8 cellular contexts compared by ENCODE assay signal in the genomic region with DNA sequence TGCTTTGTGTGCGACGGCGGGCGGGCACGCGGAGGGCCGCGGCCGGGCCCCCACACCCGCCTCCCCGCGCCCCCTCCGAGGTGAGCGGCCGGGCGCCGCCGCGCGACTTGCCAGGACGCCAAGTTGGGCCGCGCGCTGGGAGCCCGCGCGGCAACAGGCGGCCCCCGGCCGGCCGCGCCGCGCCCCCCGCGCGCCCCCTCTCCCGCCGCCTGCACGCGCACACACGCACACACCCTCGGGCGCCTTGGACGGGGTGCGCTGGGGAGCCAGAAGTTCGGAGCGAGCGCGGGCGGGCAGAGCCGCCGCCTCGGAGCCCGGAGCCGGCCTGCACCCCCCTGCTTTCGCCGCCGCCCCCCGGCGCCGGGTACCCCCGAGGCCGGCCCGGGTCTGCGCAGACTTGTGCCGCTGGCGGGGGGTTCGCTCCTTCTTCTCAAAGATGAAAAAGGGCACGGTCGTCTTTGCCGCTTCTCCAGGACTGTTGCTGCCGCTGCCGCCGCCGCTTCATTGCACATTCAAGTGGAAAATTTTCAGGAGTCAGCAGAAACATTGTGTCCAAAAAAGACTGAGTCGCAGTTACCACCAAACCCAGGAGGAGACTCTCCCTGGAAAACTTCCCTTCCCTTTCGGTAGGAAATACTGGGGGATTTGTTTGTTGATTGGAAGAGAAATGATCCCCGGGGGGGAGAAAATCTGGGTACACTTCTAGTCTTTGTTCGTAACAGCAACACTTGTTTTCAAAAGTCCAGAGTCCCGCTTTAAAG. TPM values are rescaled to one million over a fixed set of nuclear protein-coding genes. Genes with fewer than 3 reads are reported as not detected.
DNase-seq lines count a peak whose midpoint lies in the region; ATAC-seq and TF ChIP-seq lines count a peak whose summit lies in the region.

No MANE protein-coding gene starts in this region.

- CTCF ChIA-PET in Caco-2 (lab: Charles Lee) (no interaction called here), WTC11 (lab: Charles Lee) (no interaction called here)

- H3K27me3 Mint-ChIP-seq in Caco-2 (ENCODE audit: insufficient read depth, unreplicated experiment) (no peaks in the 10 kb centered on the region), WTC11 (ENCODE audit: low read depth) (peaks cover 13% of the 10 kb centered on the region)

- H3K9me3 Mint-ChIP-seq in Caco-2 (ENCODE audit: unreplicated experiment), result no peaks in the 10 kb centered on the region
- no peaks in the 10 kb centered on the region for H3K9me3 Mint-ChIP-seq in WTC11

- peak in 1 of 2 experiments; percentile 35 for DNase-seq in Caco-2
- DNase-seq in WTC11 (ENCODE audit: low spot score), result peak; percentile 39
- no peak for DNase-seq in foreskin keratinocyte
- DNase-seq in GM20000 (ENCODE audit: low spot score), result no peak

- no peak for TF ChIP-seq EP300 in neural cell (conservative IDR thresholded peaks at IDR 0.05; ENCODE audit: poor library complexity, severe bottlenecking)

- H3K27ac Mint-ChIP-seq in Caco-2 (ENCODE audit: unreplicated experiment), result peak overlapping the region; percentile 77
- peak overlapping the region; percentile 96 for H3K27ac Mint-ChIP-seq in WTC11

- peak; percentile 8 for ATAC-seq in HG03354 (IDR thresholded peaks at IDR 0.05; ENCODE audit: poor library complexity, severe bottlenecking, unreplicated experiment)
- ATAC-seq in WTC11, result no peak
- peak; percentile 4 for ATAC-seq in foreskin keratinocyte
- no peak for ATAC-seq in HG03457 (IDR thresholded peaks at IDR 0.05; ENCODE audit: unreplicated experiment)
- no peak for ATAC-seq in GM19328 (IDR thresholded peaks at IDR 0.05; ENCODE audit: unreplicated experiment)

- H3K4me1 Mint-ChIP-seq in Caco-2 (ENCODE audit: low read depth, unreplicated experiment) (peaks cover 34% of the 10 kb centered on the region), WTC11 (peaks cover 48% of the 10 kb centered on the region)

- H3K9ac ChIP-seq in neural cell (ENCODE audit: low read length), result peak overlapping the region; percentile 73

- POLR2A ChIA-PET in Caco-2 (lab: Charles Lee), result no interaction called here
- POLR2A ChIA-PET in WTC11 (lab: Charles Lee), result no interaction called here

- H3K36me3 ChIP-seq in Caco-2 (ENCODE audit: control insufficient read depth, insufficient read depth, low read length) (no peaks in the 10 kb centered on the region), neural cell (ENCODE audit: insufficient read depth, low read length) (no peaks in the 10 kb centered on the region)

- no peaks in the 10 kb centered on the region for H4K20me1 ChIP-seq in neural cell (ENCODE audit: insufficient read depth)

- peak overlapping the region; percentile 92 for H3K4me2 ChIP-seq in neural cell (ENCODE audit: low read length)

- BruUV-seq in Caco-2 (replicated peaks; lab: Mats Ljungman, UMichigan), result no TSS peak

- H3K4me1 ChIP-seq in Caco-2 (peaks cover 22% of the 10 kb centered on the region; the same call in 1 of the 2 replicates), foreskin keratinocyte (peaks cover 29% of the 10 kb centered on the region)

- H3K27me3 ChIP-seq in Caco-2 (replicated peaks; ENCODE audit: control insufficient read depth, insufficient read depth, low read length), result no peaks in the 10 kb centered on the region
- H3K27me3 ChIP-seq in foreskin keratinocyte, result no peaks in the 10 kb centered on the region
- no peaks in the 10 kb centered on the region for H3K27me3 ChIP-seq in neural cell (ENCODE audit: insufficient read depth, low read depth, low read length)

- TF ChIP-seq CTCF in Caco-2 (IDR thresholded peaks at IDR 0.05; ENCODE audit: insufficient read depth in 1 of 2, low read depth in 1 of 2, low read length in 1 of 2, severe bottlenecking in 1 of 2, unreplicated experiment in 1 of 2) (no peak), WTC11 (IDR thresholded peaks at IDR 0.05) (no peak), foreskin keratinocyte (conservative IDR thresholded peaks at IDR 0.05) (no peak), neural cell (IDR thresholded peaks at IDR 0.05; ENCODE audit: poor library complexity, severe bottlenecking) (no peak), GM20000 (IDR thresholded peaks at IDR 0.05; ENCODE audit: extremely low read depth, missing control alignments) (no peak)

- no peak overlapping the region for H2AFZ ChIP-seq in neural cell (ENCODE audit: low read depth, low read length)

- no peaks in the 10 kb centered on the region for H3K9me2 ChIP-seq in neural cell (ENCODE audit: insufficient read depth, low read length)

- H3K4me3 ChIP-seq in Caco-2 (ENCODE audit: low read depth, low read length) (peak overlapping the region; percentile 57), neural cell (ENCODE audit: low read length) (peak overlapping the region; percentile 78)

- peak overlapping the region; percentile 52 for H3K27ac ChIP-seq in foreskin keratinocyte
- no peak overlapping the region for H3K27ac ChIP-seq in neural cell (ENCODE audit: low read length)

- no peaks in the 10 kb centered on the region for H3F3A ChIP-seq in neural cell (ENCODE audit: insufficient read depth, low read length, poor library complexity, severe bottlenecking)

- H3K9me3 ChIP-seq in Caco-2, result no peaks in the 10 kb centered on the region
- no peaks in the 10 kb centered on the region for H3K9me3 ChIP-seq in neural cell (ENCODE audit: low read length)

- peak; percentile 37 for TF ChIP-seq RAD21 in neural cell (conservative IDR thresholded peaks at IDR 0.05)

- peaks cover 51% of the 10 kb centered on the region for H3K79me2 ChIP-seq in neural cell (replicated peaks; ENCODE audit: insufficient read depth, low read length)

- H3K36me3 Mint-ChIP-seq in Caco-2 (ENCODE audit: insufficient read depth, unreplicated experiment) (peaks cover 43% of the 10 kb centered on the region), WTC11 (no peaks in the 10 kb centered on the region)

- intact Hi-C loops in Caco-2 (cut with micrococcal nuclease; ENCODE audit: unreplicated experiment), result loop anchor here (1.0 to 10.0 kb wide), 5 partner anchors 48 to 340 kb away; no protein-coding TSS in a partner anchor

- peak overlapping the region; percentile 79 for H3K4me3 Mint-ChIP-seq in Caco-2 (ENCODE audit: unreplicated experiment)
- H3K4me3 Mint-ChIP-seq in WTC11, result peak overlapping the region; percentile 94

TF ChIP-seq in WTC11, 78 proteins besides CTCF, POLR2A, EP300 and RAD21 (continues in another document):
- no peak for TF ChIP-seq SMAD4 (CRISPR knock-in tag; IDR thresholded peaks at IDR 0.05)
- no peak for TF ChIP-seq NFATC4 (CRISPR knock-in tag; IDR thresholded peaks at IDR 0.05)
- TF ChIP-seq ATF1 (CRISPR knock-in tag; IDR thresholded peaks at IDR 0.05), result no peak
- TF ChIP-seq ETV6 (CRISPR knock-in tag; IDR thresholded peaks at IDR 0.05), result no peak
- no peak for TF ChIP-seq FOXP1 (CRISPR knock-in tag; IDR thresholded peaks at IDR 0.05; ENCODE audit: borderline replicate concordance)
- TF ChIP-seq, protein P1, sequence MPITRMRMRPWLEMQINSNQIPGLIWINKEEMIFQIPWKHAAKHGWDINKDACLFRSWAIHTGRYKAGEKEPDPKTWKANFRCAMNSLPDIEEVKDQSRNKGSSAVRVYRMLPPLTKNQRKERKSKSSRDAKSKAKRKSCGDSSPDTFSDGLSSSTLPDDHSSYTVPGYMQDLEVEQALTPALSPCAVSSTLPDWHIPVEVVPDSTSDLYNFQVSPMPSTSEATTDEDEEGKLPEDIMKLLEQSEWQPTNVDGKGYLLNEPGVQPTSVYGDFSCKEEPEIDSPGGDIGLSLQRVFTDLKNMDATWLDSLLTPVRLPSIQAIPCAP (CRISPR knock-in tag; IDR thresholded peaks at IDR 0.05), result no peak
- TF ChIP-seq, protein P2, sequence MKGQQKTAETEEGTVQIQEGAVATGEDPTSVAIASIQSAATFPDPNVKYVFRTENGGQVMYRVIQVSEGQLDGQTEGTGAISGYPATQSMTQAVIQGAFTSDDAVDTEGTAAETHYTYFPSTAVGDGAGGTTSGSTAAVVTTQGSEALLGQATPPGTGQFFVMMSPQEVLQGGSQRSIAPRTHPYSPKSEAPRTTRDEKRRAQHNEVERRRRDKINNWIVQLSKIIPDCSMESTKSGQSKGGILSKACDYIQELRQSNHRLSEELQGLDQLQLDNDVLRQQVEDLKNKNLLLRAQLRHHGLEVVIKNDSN (CRISPR knock-in tag; IDR thresholded peaks at IDR 0.05), result no peak
- no peak for TF ChIP-seq IRF2 (CRISPR knock-in tag; IDR thresholded peaks at IDR 0.05; ENCODE audit: borderline replicate concordance, low read depth)
- TF ChIP-seq SMAD3 (CRISPR knock-in tag; IDR thresholded peaks at IDR 0.05; ENCODE audit: borderline replicate concordance), result no peak

TF ChIP-seq in neural cell, 6 proteins besides CTCF, POLR2A, EP300 and RAD21:
- TF ChIP-seq EZH2 (IDR thresholded peaks at IDR 0.05; ENCODE audit: borderline replicate concordance, insufficient read depth, low read length, poor library complexity, severe bottlenecking), result no peak
- peak; percentile 27 for TF ChIP-seq SMC3 (conservative IDR thresholded peaks at IDR 0.05; ENCODE audit: poor library complexity)

RNA-seq across cellular contexts. Expression of a gene that starts 0.9 kb away (rescaled TPM):
- 134 and 144 TPM in 2 replicates for total RNA-seq in Caco-2 (2022)
- total RNA-seq in WTC11 (2021), result 58.9 to 79.9 TPM (median 62.0 TPM) in 3 replicates
- total RNA-seq in foreskin keratinocyte, result 90.2 and 92.3 TPM in 2 replicates
- 5.8 and 8.4 TPM in 2 replicates for polyA plus RNA-seq in foreskin keratinocyte
- polyA plus RNA-seq in neural cell, result 12.2 and 17.2 TPM in 2 replicates
- polyA minus RNA-seq in neural cell, result 56.5 and 76.6 TPM in 2 replicates

Comparison
In these comparisons a context has a peak if more than half of its experiments do, and no peak if none do; other contexts are left out.
1. ATAC-seq: peak in HG03354 (single experiment) and foreskin keratinocyte (single experiment); none in WTC11 (single experiment), HG03457 (single experiment) and GM19328 (single experiment).